In genomic region chr1:16922885-16923431, GRCh38 we compare ENCODE assay signal across 2 cellular contexts.
TF ChIP-seq lines count a peak whose summit lies in the region.

No MANE protein-coding gene starts in this region.

TF ChIP-seq in SK-N-SH, 30 proteins besides CTCF, POLR2A, EP300 and RAD21 (continued from another document):
- no peak for TF ChIP-seq REST (IDR thresholded peaks at IDR 0.05; ENCODE audit: low read depth, low read length)
TF ChIP-seq in SK-N-SH: peak in this region for 0.

TF ChIP-seq in SK-N-SH treated with all-trans-retinoic acid at 6 μM for 48 hours, 23 proteins besides CTCF, POLR2A, EP300 and RAD21 (continued from another document):
- no peak for TF ChIP-seq ZNF565 (CRISPR knock-in tag; conservative IDR thresholded peaks at IDR 0.05; ENCODE audit: low read depth)
- no peak for TF ChIP-seq ISL1 (CRISPR knock-in tag; IDR thresholded peaks at IDR 0.05)
- TF ChIP-seq TCF4 (CRISPR knock-in tag; IDR thresholded peaks at IDR 0.05; ENCODE audit: borderline replicate concordance) = no peak
- no peak for TF ChIP-seq TOX (CRISPR knock-in tag; IDR thresholded peaks at IDR 0.05; ENCODE audit: borderline replicate concordance)
- no peak for TF ChIP-seq POU6F1 (CRISPR knock-in tag; IDR thresholded peaks at IDR 0.05; ENCODE audit: borderline replicate concordance, low read depth)
- TF ChIP-seq PATZ1 (CRISPR knock-in tag; IDR thresholded peaks at IDR 0.05; ENCODE audit: borderline replicate concordance) = no peak
- TF ChIP-seq ESRRG (CRISPR knock-in tag; IDR thresholded peaks at IDR 0.05) = no peak
- no peak for TF ChIP-seq TSHZ2 (CRISPR knock-in tag; IDR thresholded peaks at IDR 0.05)
- no peak for TF ChIP-seq CREB5 (CRISPR knock-in tag; IDR thresholded peaks at IDR 0.05; ENCODE audit: low read depth)
- no peak for TF ChIP-seq OSR1 (CRISPR knock-in tag; IDR thresholded peaks at IDR 0.05)
- no peak for TF ChIP-seq BACH2 (CRISPR knock-in tag; IDR thresholded peaks at IDR 0.05; ENCODE audit: borderline replicate concordance)
